Comparison of ENCODE assay signal across 10 cellular contexts in the genomic region with DNA sequence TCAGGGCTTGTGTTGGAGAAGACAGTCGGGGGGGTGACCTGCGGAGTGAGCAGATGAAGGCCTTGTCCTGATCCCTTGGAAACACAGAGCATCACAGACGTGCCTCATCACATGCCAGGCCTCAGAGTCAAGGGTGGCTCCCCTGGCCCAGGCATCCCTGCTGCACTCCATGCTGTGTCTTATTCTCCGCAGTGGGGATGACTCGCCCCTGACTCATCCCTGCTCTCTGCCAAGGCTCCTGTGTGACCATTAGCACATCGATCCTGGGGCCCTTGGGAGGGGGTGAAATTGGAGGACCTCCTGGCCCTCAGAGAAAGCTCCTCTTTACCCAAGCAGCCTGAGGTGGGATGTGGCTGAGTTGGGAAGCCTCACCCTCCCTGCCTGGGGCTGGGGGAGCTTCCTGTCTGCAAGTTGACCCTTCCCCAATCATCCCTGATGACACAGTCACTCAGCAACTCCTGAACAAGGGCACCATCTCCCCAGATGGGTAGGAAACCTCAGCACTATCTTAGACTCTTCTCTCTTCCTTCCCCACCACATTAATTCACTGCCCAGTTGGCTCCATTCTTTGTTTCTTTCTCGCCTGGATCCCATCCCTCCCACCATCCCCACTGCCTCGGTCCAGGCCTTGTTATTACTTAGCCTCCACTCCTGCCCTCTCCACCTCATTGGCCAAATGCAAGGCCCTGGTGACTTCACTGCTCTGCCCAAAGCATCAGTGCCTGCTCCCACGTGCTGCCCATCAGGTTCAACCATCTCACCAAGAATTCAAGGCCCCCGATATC.
A peak's percentile ranks its signal among the peaks of the same experiment; 100 is the strongest.
DNase-seq lines count a peak whose midpoint lies in the region; ATAC-seq and TF ChIP-seq lines count a peak whose summit lies in the region.
"Had no signal": no experiment of that assay in that cellular context is flagged by ENCODE, and none has a peak within 500 bp of the region (broad histone marks: within the 10 kb centered on the region; RNA-seq: fewer than 3 reads in every experiment).

No MANE protein-coding gene starts in this region.

- peak; percentile 30 for DNase-seq in activated naive CD8-positive, alpha-beta T cell treated with anti-CD3 and anti-CD28 coated beads, Interleukin-2, amount 50 U/mL, for 24 hours
- no peak for DNase-seq in activated naive CD8-positive, alpha-beta T cell treated with anti-CD3 and anti-CD28 coated beads for 36 hours
- DNase-seq in fibroblast of peridontal ligament (ENCODE audit: extremely low read depth) (peak; percentile 90), stromal cell of bone marrow (ENCODE audit: low read depth) (peak; percentile 94), NCI-H526 treated with DMSO at 0.1 percent for 48 hours (lab: John Stamatoyannopoulos, UW) (no peak), SHP77 (lab: John Stamatoyannopoulos, UW) (no peak), KBM-7 (no peak)
- DNase-seq: activated naive CD4-positive, alpha-beta T cell treated with anti-CD3 and anti-CD28 coated beads, Interleukin-2, amount 10 ng/mL, durations not matched to agents 7 days and 5 days; DMS153 had no signal

- peak; percentile 76 for ATAC-seq in activated naive CD8-positive, alpha-beta T cell treated with anti-CD3 and anti-CD28 coated beads, Interleukin-2, amount 50 U/mL, for 24 hours
- ATAC-seq in SK-N-SH treated with all-trans-retinoic acid at 6 μM for 48 hours: peak; percentile 99

- H3K36me3 Mint-ChIP-seq in activated naive CD8-positive, alpha-beta T cell treated with anti-CD3 and anti-CD28 coated beads, Interleukin-2, amount 50 U/mL, for 24 hours (ENCODE audit: low read depth): no peaks in the 10 kb centered on the region
- no peaks in the 10 kb centered on the region for H3K36me3 Mint-ChIP-seq in activated naive CD8-positive, alpha-beta T cell treated with anti-CD3 and anti-CD28 coated beads for 36 hours
- H3K36me3 Mint-ChIP-seq: activated naive CD4-positive, alpha-beta T cell treated with anti-CD3 and anti-CD28 coated beads, Interleukin-2, amount 10 ng/mL, durations not matched to agents 7 days and 5 days had no signal

- peaks cover 15% of the 10 kb centered on the region for H3K27me3 Mint-ChIP-seq in activated naive CD8-positive, alpha-beta T cell treated with anti-CD3 and anti-CD28 coated beads, Interleukin-2, amount 50 U/mL, for 24 hours
- H3K27me3 Mint-ChIP-seq in activated naive CD8-positive, alpha-beta T cell treated with anti-CD3 and anti-CD28 coated beads for 36 hours: peaks cover 13% of the 10 kb centered on the region

- in situ Hi-C loops in KBM-7 (cut with MboI; ENCODE audit: low pct_unique_long_range_greater_than_20kb, low sequenced_read_pairs): no loop called here

- H3K27ac Mint-ChIP-seq in activated naive CD8-positive, alpha-beta T cell treated with anti-CD3 and anti-CD28 coated beads, Interleukin-2, amount 50 U/mL, for 24 hours: no peak overlapping the region
- no peak overlapping the region for H3K27ac Mint-ChIP-seq in activated naive CD8-positive, alpha-beta T cell treated with anti-CD3 and anti-CD28 coated beads for 36 hours
- H3K27ac Mint-ChIP-seq: activated naive CD4-positive, alpha-beta T cell treated with anti-CD3 and anti-CD28 coated beads, Interleukin-2, amount 10 ng/mL, durations not matched to agents 7 days and 5 days had no signal

- H3K4me1 Mint-ChIP-seq in activated naive CD8-positive, alpha-beta T cell treated with anti-CD3 and anti-CD28 coated beads, Interleukin-2, amount 50 U/mL, for 24 hours: peaks cover 1% of the 10 kb centered on the region
- no peaks in the 10 kb centered on the region for H3K4me1 Mint-ChIP-seq in activated naive CD8-positive, alpha-beta T cell treated with anti-CD3 and anti-CD28 coated beads for 36 hours

- H3K9me3 Mint-ChIP-seq in activated naive CD8-positive, alpha-beta T cell treated with anti-CD3 and anti-CD28 coated beads, Interleukin-2, amount 50 U/mL, for 24 hours: no peaks in the 10 kb centered on the region
- H3K9me3 Mint-ChIP-seq in activated naive CD8-positive, alpha-beta T cell treated with anti-CD3 and anti-CD28 coated beads for 36 hours: no peaks in the 10 kb centered on the region
- H3K9me3 Mint-ChIP-seq: activated naive CD4-positive, alpha-beta T cell treated with anti-CD3 and anti-CD28 coated beads, Interleukin-2, amount 10 ng/mL, durations not matched to agents 7 days and 5 days had no signal

- no peak overlapping the region for H3K4me3 Mint-ChIP-seq in activated naive CD8-positive, alpha-beta T cell treated with anti-CD3 and anti-CD28 coated beads, Interleukin-2, amount 50 U/mL, for 24 hours
- no peak overlapping the region for H3K4me3 Mint-ChIP-seq in activated naive CD8-positive, alpha-beta T cell treated with anti-CD3 and anti-CD28 coated beads for 36 hours
- H3K4me3 Mint-ChIP-seq: activated naive CD4-positive, alpha-beta T cell treated with anti-CD3 and anti-CD28 coated beads, Interleukin-2, amount 10 ng/mL, durations not matched to agents 7 days and 5 days had no signal

TF ChIP-seq in SK-N-SH treated with all-trans-retinoic acid at 6 μM for 48 hours, 23 proteins besides CTCF, POLR2A, EP300 and RAD21:
- TF ChIP-seq ZFP3 (CRISPR knock-in tag; IDR thresholded peaks at IDR 0.05) (no peak), ZC3H10 (CRISPR knock-in tag; IDR thresholded peaks at IDR 0.05) (no peak), PPARA (CRISPR knock-in tag; IDR thresholded peaks at IDR 0.05; ENCODE audit: borderline replicate concordance) (no peak), RARB (CRISPR knock-in tag; IDR thresholded peaks at IDR 0.05) (no peak), ZNF8 (CRISPR knock-in tag; IDR thresholded peaks at IDR 0.05) (no peak), OSR1 (CRISPR knock-in tag; IDR thresholded peaks at IDR 0.05) (no peak), CSDC2 (CRISPR knock-in tag; IDR thresholded peaks at IDR 0.05) (no peak), TOX (CRISPR knock-in tag; IDR thresholded peaks at IDR 0.05; ENCODE audit: borderline replicate concordance) (no peak), ARNTL (CRISPR knock-in tag; IDR thresholded peaks at IDR 0.05; ENCODE audit: borderline replicate concordance, low read depth) (no peak), BACH2 (CRISPR knock-in tag; IDR thresholded peaks at IDR 0.05; ENCODE audit: borderline replicate concordance) (no peak), SNAI2 (CRISPR knock-in tag; IDR thresholded peaks at IDR 0.05) (no peak)
- TF ChIP-seq, protein P1, sequence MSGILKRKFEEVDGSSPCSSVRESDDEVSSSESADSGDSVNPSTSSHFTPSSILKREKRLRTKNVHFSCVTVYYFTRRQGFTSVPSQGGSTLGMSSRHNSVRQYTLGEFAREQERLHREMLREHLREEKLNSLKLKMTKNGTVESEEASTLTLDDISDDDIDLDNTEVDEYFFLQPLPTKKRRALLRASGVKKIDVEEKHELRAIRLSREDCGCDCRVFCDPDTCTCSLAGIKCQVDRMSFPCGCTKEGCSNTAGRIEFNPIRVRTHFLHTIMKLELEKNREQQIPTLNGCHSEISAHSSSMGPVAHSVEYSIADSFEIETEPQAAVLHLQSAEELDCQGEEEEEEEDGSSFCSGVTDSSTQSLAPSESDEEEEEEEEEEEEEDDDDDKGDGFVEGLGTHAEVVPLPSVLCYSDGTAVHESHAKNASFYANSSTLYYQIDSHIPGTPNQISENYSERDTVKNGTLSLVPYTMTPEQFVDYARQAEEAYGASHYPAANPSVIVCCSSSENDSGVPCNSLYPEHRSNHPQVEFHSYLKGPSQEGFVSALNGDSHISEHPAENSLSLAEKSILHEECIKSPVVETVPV (CRISPR knock-in tag; IDR thresholded peaks at IDR 0.05): no peak
- TF ChIP-seq, protein P2, sequence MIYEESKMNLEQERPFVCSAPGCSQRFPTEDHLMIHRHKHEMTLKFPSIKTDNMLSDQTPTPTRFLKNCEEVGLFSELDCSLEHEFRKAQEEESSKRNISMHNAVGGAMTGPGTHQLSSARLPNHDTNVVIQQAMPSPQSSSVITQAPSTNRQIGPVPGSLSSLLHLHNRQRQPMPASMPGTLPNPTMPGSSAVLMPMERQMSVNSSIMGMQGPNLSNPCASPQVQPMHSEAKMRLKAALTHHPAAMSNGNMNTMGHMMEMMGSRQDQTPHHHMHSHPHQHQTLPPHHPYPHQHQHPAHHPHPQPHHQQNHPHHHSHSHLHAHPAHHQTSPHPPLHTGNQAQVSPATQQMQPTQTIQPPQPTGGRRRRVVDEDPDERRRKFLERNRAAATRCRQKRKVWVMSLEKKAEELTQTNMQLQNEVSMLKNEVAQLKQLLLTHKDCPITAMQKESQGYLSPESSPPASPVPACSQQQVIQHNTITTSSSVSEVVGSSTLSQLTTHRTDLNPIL (CRISPR knock-in tag; IDR thresholded peaks at IDR 0.05; ENCODE audit: low read depth): no peak
- TF ChIP-seq, protein P3, sequence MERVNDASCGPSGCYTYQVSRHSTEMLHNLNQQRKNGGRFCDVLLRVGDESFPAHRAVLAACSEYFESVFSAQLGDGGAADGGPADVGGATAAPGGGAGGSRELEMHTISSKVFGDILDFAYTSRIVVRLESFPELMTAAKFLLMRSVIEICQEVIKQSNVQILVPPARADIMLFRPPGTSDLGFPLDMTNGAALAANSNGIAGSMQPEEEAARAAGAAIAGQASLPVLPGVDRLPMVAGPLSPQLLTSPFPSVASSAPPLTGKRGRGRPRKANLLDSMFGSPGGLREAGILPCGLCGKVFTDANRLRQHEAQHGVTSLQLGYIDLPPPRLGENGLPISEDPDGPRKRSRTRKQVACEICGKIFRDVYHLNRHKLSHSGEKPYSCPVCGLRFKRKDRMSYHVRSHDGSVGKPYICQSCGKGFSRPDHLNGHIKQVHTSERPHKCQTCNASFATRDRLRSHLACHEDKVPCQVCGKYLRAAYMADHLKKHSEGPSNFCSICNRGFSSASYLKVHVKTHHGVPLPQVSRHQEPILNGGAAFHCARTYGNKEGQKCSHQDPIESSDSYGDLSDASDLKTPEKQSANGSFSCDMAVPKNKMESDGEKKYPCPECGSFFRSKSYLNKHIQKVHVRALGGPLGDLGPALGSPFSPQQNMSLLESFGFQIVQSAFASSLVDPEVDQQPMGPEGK (CRISPR knock-in tag; IDR thresholded peaks at IDR 0.05; ENCODE audit: borderline replicate concordance): no peak
- TF ChIP-seq, protein P4, sequence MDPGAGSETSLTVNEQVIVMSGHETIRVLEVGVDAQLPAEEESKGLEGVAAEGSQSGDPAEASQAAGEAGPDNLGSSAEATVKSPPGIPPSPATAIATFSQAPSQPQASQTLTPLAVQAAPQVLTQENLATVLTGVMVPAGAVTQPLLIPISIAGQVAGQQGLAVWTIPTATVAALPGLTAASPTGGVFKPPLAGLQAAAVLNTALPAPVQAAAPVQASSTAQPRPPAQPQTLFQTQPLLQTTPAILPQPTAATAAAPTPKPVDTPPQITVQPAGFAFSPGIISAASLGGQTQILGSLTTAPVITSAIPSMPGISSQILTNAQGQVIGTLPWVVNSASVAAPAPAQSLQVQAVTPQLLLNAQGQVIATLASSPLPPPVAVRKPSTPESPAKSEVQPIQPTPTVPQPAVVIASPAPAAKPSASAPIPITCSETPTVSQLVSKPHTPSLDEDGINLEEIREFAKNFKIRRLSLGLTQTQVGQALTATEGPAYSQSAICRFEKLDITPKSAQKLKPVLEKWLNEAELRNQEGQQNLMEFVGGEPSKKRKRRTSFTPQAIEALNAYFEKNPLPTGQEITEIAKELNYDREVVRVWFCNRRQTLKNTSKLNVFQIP (CRISPR knock-in tag; IDR thresholded peaks at IDR 0.05; ENCODE audit: borderline replicate concordance, low read depth): no peak
TF ChIP-seq in SK-N-SH treated with all-trans-retinoic acid at 6 μM for 48 hours: peak in this region for 0.

Comparison
In these comparisons a context has a peak if more than half of its experiments do, and no peak if none do; other contexts are left out.
1. DNase-seq: peak in activated naive CD8-positive, alpha-beta T cell treated with anti-CD3 and anti-CD28 coated beads, Interleukin-2, amount 50 U/mL, for 24 hours (single experiment), fibroblast of peridontal ligament (single experiment) and stromal cell of bone marrow (single experiment); none in activated naive CD8-positive, alpha-beta T cell treated with anti-CD3 and anti-CD28 coated beads for 36 hours (single experiment), NCI-H526 treated with DMSO at 0.1 percent for 48 hours (single experiment), SHP77 (0 of 2) and KBM-7 (single experiment).